11 cellular contexts compared by ENCODE assay signal in genomic region chr17:74305865-74306654, GRCh38. TPM values are rescaled to one million over a fixed set of nuclear protein-coding genes. Genes with fewer than 3 reads are reported as not detected.
A peak's percentile ranks its signal among the peaks of the same experiment; 100 is the strongest.
DNase-seq lines count a peak whose midpoint lies in the region; ATAC-seq, FAIRE-seq and TF ChIP-seq lines count a peak whose summit lies in the region.
"Had no signal": no experiment of that assay in that cellular context is flagged by ENCODE, and none has a peak within 500 bp of the region (broad histone marks: within the 10 kb centered on the region; RNA-seq: fewer than 3 reads in every experiment).

No MANE protein-coding gene starts in this region.

- POLR2A ChIA-PET in HCT116 (lab: Charles Lee), result no interaction called here
- POLR2A ChIA-PET in PC-3 (lab: Charles Lee; ENCODE audit: unreplicated experiment), result no interaction called here

- no peak overlapping the region for H3K27ac ChIP-seq in HCT116 (ENCODE audit: low read depth, low read length)
- H3K27ac ChIP-seq in PC-3 (ENCODE audit: low read length), result no peak overlapping the region
- H3K27ac ChIP-seq in uterus, result no peak overlapping the region
- H3K27ac ChIP-seq: gastrocnemius medialis had no signal

- TF ChIP-seq CTCF in D721Med (IDR thresholded peaks at IDR 0.05; ENCODE audit: insufficient read depth, missing control alignments) (peak; percentile 55), HCT116 (IDR thresholded peaks at IDR 0.05 in 2 of 3, conservative IDR thresholded peaks at IDR 0.05 in 1 of 3; ENCODE audit: borderline replicate concordance in 1 of 3, insufficient read depth in 1 of 3, low read depth in 2 of 3, low read length in 2 of 3) (peak; percentile 11 to 45 (median 20); a peak in 3 of 6 replicates), PC-3 (conservative IDR thresholded peaks at IDR 0.05; ENCODE audit: low read depth, low read length) (peak; percentile 48), uterus (IDR thresholded peaks at IDR 0.05) (no peak)

- no peak overlapping the region for H3K9ac ChIP-seq in HCT116 (ENCODE audit: low read length)
- H3K9ac ChIP-seq in PC-3 (ENCODE audit: low read length), result no peak overlapping the region

- FAIRE-seq in D721Med (lab: Jason Lieb, UNC) (no peak), GM12892 (lab: Jason Lieb, UNC) (no peak)

- CTCF ChIA-PET in HCT116 (lab: Charles Lee) (interaction anchor here (0.7 to 1.7 kb wide), 4 partner anchors 47 to 187 kb away, joined by 3 to 10 read pairs (median 6); partner anchors contain the start of gene BTBD17), PC-3 (lab: Charles Lee) (interaction anchor here (0.6 to 1.0 kb wide), 5 partner anchors 55 to 1573 kb away, joined by 3 to 4 read pairs (median 3); partner anchors contain the start of gene BTBD17)

- H3K9me2 ChIP-seq in HCT116 (ENCODE audit: insufficient read depth) (no peaks in the 10 kb centered on the region), PC-3 (replicated peaks; ENCODE audit: low read length) (no peaks in the 10 kb centered on the region)

- H3K9me3 ChIP-seq in HCT116 (ENCODE audit: control insufficient read depth in 1 of 2, insufficient read depth in 1 of 2, low read depth in 1 of 2, low read length in 2 of 2) (no peaks in the 10 kb centered on the region), PC-3 (ENCODE audit: low read length) (no peaks in the 10 kb centered on the region), uterus (no peaks in the 10 kb centered on the region)
- H3K9me3 ChIP-seq: gastrocnemius medialis had no signal

- H3K4me3 ChIP-seq in HCT116 (replicated peaks in 1 of 2; ENCODE audit: low read depth in 1 of 2, low read length in 2 of 2) (no peak overlapping the region), PC-3 (ENCODE audit: low read length) (no peak overlapping the region), uterus (no peak overlapping the region)
- H3K4me3 ChIP-seq: gastrocnemius medialis had no signal

- no peak; the same call in none of the 2 replicates for TF ChIP-seq RAD21 in HCT116 (IDR thresholded peaks at IDR 0.05; ENCODE audit: low read depth)

- DNase-seq in D721Med (ENCODE audit: insufficient read length, low spot score) (no peak), HCT116 (ENCODE audit: low read depth, low spot score) (no peak), PC-3 (peak; percentile 44), head of caudate nucleus (peak in 24 of 42 donors; percentile 10 to 80 (median 47)), uterus (no peak), GM12892 (ENCODE audit: insufficient read length) (no peak)
- no peak for DNase-seq in stimulated activated CD4-positive, alpha-beta T cell treated with anti-CD3 and anti-CD28 coated beads, Interleukin-4, amount 100 ng/mL, for 1 hour
- DNase-seq: activated CD4-positive, alpha-beta T cell treated with anti-CD3 and anti-CD28 coated beads, Interleukin-2, amount 10 ng/mL, durations not matched to agents 24 days and 14 days; gastrocnemius medialis; NCI-H526 treated with DMSO at 0.1 percent for 48 hours had no signal

- intact Hi-C loops in HCT116 (cut with micrococcal nuclease), result loop anchor here (10.0 kb wide), 1 partner anchor 299 kb away; no protein-coding TSS in a partner anchor
- intact Hi-C loops in PC-3 (cut with micrococcal nuclease), result loop anchor here (1.0 kb wide), 1 partner anchor 55 kb away; the partner anchor contains the start of gene BTBD17
- intact Hi-C loops in head of caudate nucleus (cut with DNase I), result loop anchor here (2.0 kb wide), 1 partner anchor 55 kb away; the partner anchor contains the start of gene BTBD17
- intact Hi-C loops in uterus (cut with DNase I; ENCODE audit: low total_unique reads), result no loop called here

- no peak overlapping the region for H3K4me2 ChIP-seq in HCT116 (ENCODE audit: low read length)
- H3K4me2 ChIP-seq in PC-3 (ENCODE audit: low read length), result no peak overlapping the region

- H2AFZ ChIP-seq in HCT116 (ENCODE audit: low read depth, low read length, poor library complexity, severe bottlenecking) (no peak overlapping the region), PC-3 (ENCODE audit: low read length) (no peak overlapping the region)

- RAD21 ChIA-PET in HCT116 (lab: Charles Lee; ENCODE audit: low non-redundant PET in 1 of 2, low total read pairs in 2 of 2, uncharacterized antibody in 2 of 2, unreplicated experiment in 2 of 2), result interaction anchor here in 1 of 2 experiments (1.0 to 1.2 kb wide), 2 partner anchors 55 to 62 kb away, joined by 3 to 6 read pairs; partner anchors contain the start of gene BTBD17

- no peaks in the 10 kb centered on the region for H3K79me2 ChIP-seq in HCT116 (ENCODE audit: insufficient read depth, low read length)
- no peaks in the 10 kb centered on the region for H3K79me2 ChIP-seq in PC-3 (ENCODE audit: low read length)

- H4K20me1 ChIP-seq in HCT116 (ENCODE audit: insufficient read depth) (no peaks in the 10 kb centered on the region), PC-3 (ENCODE audit: low read length) (no peaks in the 10 kb centered on the region)

- no peaks in the 10 kb centered on the region for H3F3A ChIP-seq in PC-3 (ENCODE audit: low read length, unreplicated experiment)

- H3K4me1 ChIP-seq in HCT116 (ENCODE audit: control insufficient read depth in 1 of 2, insufficient read depth in 2 of 2, low read length in 2 of 2), result peaks cover 0 to 3% of the 10 kb centered on the region in 2 experiments; a peak in 1 of 4 replicates
- H3K4me1 ChIP-seq in PC-3 (ENCODE audit: insufficient read depth, low read length), result no peaks in the 10 kb centered on the region
- H3K4me1 ChIP-seq in uterus, result no peaks in the 10 kb centered on the region
- H3K4me1 ChIP-seq: gastrocnemius medialis had no signal

- H3K27me3 ChIP-seq in HCT116 (ENCODE audit: insufficient read depth, low read length), result no peaks in the 10 kb centered on the region
- peaks cover 5% of the 10 kb centered on the region; the same call in 1 of the 2 replicates for H3K27me3 ChIP-seq in PC-3 (ENCODE audit: low read length)
- no peaks in the 10 kb centered on the region for H3K27me3 ChIP-seq in uterus
- H3K27me3 ChIP-seq: gastrocnemius medialis had no signal

- TF ChIP-seq POLR2A in HCT116 (IDR thresholded peaks at IDR 0.05; ENCODE audit: borderline replicate concordance, extremely low read depth, insufficient read depth, insufficient read length) (no peak), uterus (IDR thresholded peaks at IDR 0.05) (no peak), GM12892 (IDR thresholded peaks at IDR 0.05; ENCODE audit: low read depth, low read length) (no peak)

- H3K36me3 ChIP-seq in HCT116 (ENCODE audit: control insufficient read depth in 1 of 2, insufficient read depth in 2 of 2, low read length in 2 of 2) (no peaks in the 10 kb centered on the region), PC-3 (ENCODE audit: low read depth, low read length) (no peaks in the 10 kb centered on the region), uterus (no peaks in the 10 kb centered on the region)
- H3K36me3 ChIP-seq: gastrocnemius medialis had no signal

- ATAC-seq in HCT116 (peak; percentile 23; the same call in 1 of the 2 replicates), PC-3 (peak; percentile 31), HG02798 (IDR thresholded peaks at IDR 0.05; ENCODE audit: poor library complexity, unreplicated experiment) (no peak)
- ATAC-seq: gastrocnemius medialis had no signal

- BruUV-seq in HCT116 (replicated peaks; lab: Mats Ljungman, UMichigan) (no TSS peak), PC-3 (replicated peaks; lab: Mats Ljungman, UMichigan) (no TSS peak)

TF ChIP-seq in HCT116, 20 proteins besides CTCF, POLR2A, EP300 and RAD21 (continues in another document):
- TF ChIP-seq CEBPB (IDR thresholded peaks at IDR 0.05; ENCODE audit: low read depth) (no peak), YY1 (IDR thresholded peaks at IDR 0.05; ENCODE audit: extremely low read depth, insufficient replicate concordance, low read depth, low read length) (no peak), SP1 (IDR thresholded peaks at IDR 0.05; ENCODE audit: low read depth) (no peak), ZNF274 (IDR thresholded peaks at IDR 0.05; ENCODE audit: low read depth, low read length) (no peak), SRF (IDR thresholded peaks at IDR 0.05; ENCODE audit: low read depth) (no peak), REST (IDR thresholded peaks at IDR 0.05; ENCODE audit: low read depth) (no peak)

RNA-seq across cellular contexts. Expression of gene KIF19, which starts 20.0 kb away (rescaled TPM):
- total RNA-seq in HCT116 (2021; ENCODE audit: unreplicated experiment), result 0.15 TPM
- 0.06 and 0.18 TPM in 2 replicates for polyA plus RNA-seq in HCT116 (2012)
- total RNA-seq in PC-3 (2014; rRNA removed), result not detected in 2 replicates
- 10 to 100 TPM in 1 of 4 donors, 1 to 10 TPM in 2, not detected in 1; 1.7 to 20.7 (median 4.8) TPM for total RNA-seq in uterus
- not detected for polyA plus RNA-seq in GM12892 (2012; ENCODE audit: missing spikeins)

RNA-seq across cellular contexts. Expression of gene DNAI2, which starts 32.0 kb away (rescaled TPM):
- total RNA-seq in HCT116 (2021; ENCODE audit: unreplicated experiment) (not detected), PC-3 (2014; rRNA removed) (not detected in 2 replicates), uterus (1 to 10 TPM in 1 of 4 donors, not detected in 3; 2.1 TPM)
- not detected in 2 replicates for polyA plus RNA-seq in HCT116 (2012)
- 0.36 TPM for polyA plus RNA-seq in GM12892 (2012; ENCODE audit: missing spikeins)
- total RNA-seq: gastrocnemius medialis had no signal

RNA-seq across cellular contexts. Expression of gene BTBD17, which starts 55.6 kb away (rescaled TPM):
- total RNA-seq in HCT116 (2021; ENCODE audit: unreplicated experiment), result not detected
- polyA plus RNA-seq in HCT116 (2012), result 0.05 and 0.07 TPM in 2 replicates
- not detected in 2 replicates for total RNA-seq in PC-3 (2014; rRNA removed)
- total RNA-seq in uterus, result under 1 TPM in 1 of 4 donors, not detected in 3; 0.14 TPM
- polyA plus RNA-seq in GM12892 (2012; ENCODE audit: missing spikeins), result not detected
- total RNA-seq: activated CD4-positive, alpha-beta T cell treated with anti-CD3 and anti-CD28 coated beads, Interleukin-2, amount 10 ng/mL, durations not matched to agents 24 days and 14 days; gastrocnemius medialis had no signal

Comparison
In these comparisons a context has a peak if more than half of its experiments do, and no peak if none do; other contexts are left out.
1. DNase-seq: peak in PC-3 (single experiment) and head of caudate nucleus (24 of 42); none in D721Med (single experiment), HCT116 (single experiment), uterus (0 of 2), GM12892 (single experiment) and stimulated activated CD4-positive, alpha-beta T cell treated with anti-CD3 and anti-CD28 coated beads, Interleukin-4, amount 100 ng/mL, for 1 hour (single experiment).
2. CTCF ChIP-seq: peak in D721Med (single experiment), HCT116 (3 of 3) and PC-3 (single experiment); none in uterus (0 of 4).